16 cellular contexts compared by ENCODE assay signal in genomic region chr1:47323475-47324105, GRCh38. TPM values are rescaled to one million over a fixed set of nuclear protein-coding genes. Genes with fewer than 3 reads are reported as not detected.
DNase-seq lines count a peak whose midpoint lies in the region; ATAC-seq, FAIRE-seq and TF ChIP-seq lines count a peak whose summit lies in the region.
"Had no signal": no experiment of that assay in that cellular context is flagged by ENCODE, and none has a peak within 500 bp of the region (broad histone marks: within the 10 kb centered on the region; RNA-seq: fewer than 3 reads in every experiment).

No MANE protein-coding gene starts in this region.

- H3K9me2 ChIP-seq in OCI-LY1 (ENCODE audit: low read depth, low read length), result no peaks in the 10 kb centered on the region

- H3K36me3 ChIP-seq in OCI-LY1 (ENCODE audit: insufficient read depth, low read length), result no peaks in the 10 kb centered on the region
- no peaks in the 10 kb centered on the region for H3K36me3 ChIP-seq in small intestine (ENCODE audit: control insufficient read depth in 2 of 2, insufficient read depth in 2 of 2, low read length in 2 of 2)
- no peaks in the 10 kb centered on the region for H3K36me3 ChIP-seq in MG63
- H3K36me3 ChIP-seq: suprapubic skin had no signal

- H3F3A ChIP-seq in OCI-LY1 (ENCODE audit: insufficient read depth, low read length), result no peaks in the 10 kb centered on the region

- no peak overlapping the region for H3K4me3 ChIP-seq in OCI-LY1 (ENCODE audit: low read depth, low read length, poor library complexity, severe bottlenecking)
- no peak overlapping the region for H3K4me3 ChIP-seq in small intestine (ENCODE audit: low read depth in 1 of 2, low read length in 2 of 2)
- H3K4me3 ChIP-seq in MG63, result no peak overlapping the region
- H3K4me3 ChIP-seq: suprapubic skin had no signal

- no peak for TF ChIP-seq CTCF in OCI-LY1 (IDR thresholded peaks at IDR 0.05; ENCODE audit: low read length)
- TF ChIP-seq CTCF in endothelial cell (IDR thresholded peaks at IDR 0.05; ENCODE audit: unreplicated experiment), result no peak

- H3K27ac Mint-ChIP-seq in endothelial cell (ENCODE audit: unreplicated experiment), result peak overlapping the region; percentile 61
- H3K27ac Mint-ChIP-seq: CD4-positive, CD25-positive, alpha-beta regulatory T cell had no signal

- no peaks in the 10 kb centered on the region for H3K36me3 Mint-ChIP-seq in endothelial cell (ENCODE audit: low read depth, unreplicated experiment)
- H3K36me3 Mint-ChIP-seq: CD4-positive, CD25-positive, alpha-beta regulatory T cell had no signal

- H3K27me3 Mint-ChIP-seq in endothelial cell (ENCODE audit: unreplicated experiment), result no peaks in the 10 kb centered on the region
- H3K27me3 Mint-ChIP-seq: CD4-positive, CD25-positive, alpha-beta regulatory T cell had no signal

- WGBS in small intestine, 3 donors, result 17 to 29% (median 17%) methylated on average over 1 of the region's 1 CpG

- no peak for ATAC-seq in HG02981 (IDR thresholded peaks at IDR 0.05; ENCODE audit: unreplicated experiment)

- H3K9ac ChIP-seq in OCI-LY1 (ENCODE audit: low read length), result no peak overlapping the region

- no peak overlapping the region for H3K4me3 Mint-ChIP-seq in endothelial cell (ENCODE audit: unreplicated experiment)

- H3K27ac ChIP-seq in OCI-LY1 (ENCODE audit: low read depth, low read length, poor library complexity, severe bottlenecking) (no peak overlapping the region), small intestine (ENCODE audit: low read depth in 1 of 2, low read length in 1 of 2) (peak overlapping the region; percentile 61 to 82)

- H4K20me1 ChIP-seq in OCI-LY1 (ENCODE audit: insufficient read depth, low read length), result no peaks in the 10 kb centered on the region

- no peaks in the 10 kb centered on the region for H3K79me2 ChIP-seq in OCI-LY1 (ENCODE audit: insufficient read depth, low read length)

- H3K27me3 ChIP-seq in OCI-LY1 (ENCODE audit: insufficient read depth, low read length) (no peaks in the 10 kb centered on the region), small intestine (ENCODE audit: control insufficient read depth in 2 of 2, insufficient read depth in 2 of 2, low read length in 2 of 2) (no peaks in the 10 kb centered on the region), MG63 (no peaks in the 10 kb centered on the region)
- H3K27me3 ChIP-seq: suprapubic skin had no signal

- H3K9me3 Mint-ChIP-seq in endothelial cell (ENCODE audit: unreplicated experiment), result no peaks in the 10 kb centered on the region
- H3K9me3 Mint-ChIP-seq: CD4-positive, CD25-positive, alpha-beta regulatory T cell had no signal

- H2AFZ ChIP-seq in OCI-LY1 (ENCODE audit: low read length), result peak overlapping the region; percentile 85; the same call in 1 of the 2 replicates

- no peaks in the 10 kb centered on the region for H3K4me1 ChIP-seq in OCI-LY1 (ENCODE audit: insufficient read depth, low read length, severe bottlenecking)
- H3K4me1 ChIP-seq in small intestine (ENCODE audit: control insufficient read depth in 2 of 2, insufficient read depth in 1 of 2, low read depth in 1 of 2, low read length in 1 of 2), result no peaks in the 10 kb centered on the region
- H3K4me1 ChIP-seq: suprapubic skin had no signal

- no peak overlapping the region for H3K4me2 ChIP-seq in OCI-LY1 (ENCODE audit: low read length)

- peaks cover 4% of the 10 kb centered on the region for H3K4me1 Mint-ChIP-seq in endothelial cell (ENCODE audit: unreplicated experiment)
- H3K4me1 Mint-ChIP-seq: CD4-positive, CD25-positive, alpha-beta regulatory T cell had no signal

- no peaks in the 10 kb centered on the region for H3K9me3 ChIP-seq in OCI-LY1 (ENCODE audit: low read length)
- no peaks in the 10 kb centered on the region for H3K9me3 ChIP-seq in small intestine (ENCODE audit: control insufficient read depth, low read depth)
- H3K9me3 ChIP-seq in MG63, result no peaks in the 10 kb centered on the region
- H3K9me3 ChIP-seq: suprapubic skin had no signal

- FAIRE-seq in small intestine (lab: Jason Lieb, UNC), result peak; percentile 10
- FAIRE-seq: G401.6 had no signal

- DNase-seq in HT-29 (ENCODE audit: low spot score) (peak; percentile 85), endothelial cell (ENCODE audit: low spot score) (no peak), small intestine (peak; percentile 96), MG63 (no peak), NCI-H187 (lab: John Stamatoyannopoulos, UW) (no peak)
- DNase-seq: activated CD4-positive, alpha-beta T cell treated with anti-CD3 and anti-CD28 coated beads, Interleukin-2, amount 50 U/mL, for 4 hours; CD4-positive, CD25-positive, alpha-beta regulatory T cell; islet precursor cell; NCI-H1105; NCI-H446; RPMI8226; T-helper 2 cell had no signal

RNA-seq across cellular contexts. Expression of gene STIL, which starts 9.6 kb away (rescaled TPM):
- total RNA-seq in HT-29 (2014; rRNA removed; shearing (Covaris generic)), result 12.4 and 12.6 TPM in 2 replicates
- 12.1 TPM for total RNA-seq in endothelial cell (ENCODE audit: unreplicated experiment)
- polyA plus RNA-seq in small intestine, result 1 to 10 TPM in 2 of 3 donors, under 1 TPM in 1; 0.54 to 5.5 (median 1.3) TPM
- 9.6 and 14.2 TPM in 2 replicates for total RNA-seq in MG63 (2014; rRNA removed; shearing (Covaris generic); ENCODE audit: low replicate concordance)

RNA-seq across cellular contexts. Expression of gene CMPK1, which starts 10.0 kb away (rescaled TPM):
- 51.4 and 57.7 TPM in 2 replicates for total RNA-seq in HT-29 (2014; rRNA removed; shearing (Covaris generic))
- total RNA-seq in endothelial cell (ENCODE audit: unreplicated experiment), result 53.4 TPM
- 100 to 1,000 TPM; 145 to 257 (median 185) TPM for polyA plus RNA-seq in small intestine
- total RNA-seq in MG63 (2014; rRNA removed; shearing (Covaris generic); ENCODE audit: low replicate concordance), result 148 and 188 TPM in 2 replicates

Comparison
In these comparisons a context has a peak if more than half of its experiments do, and no peak if none do; other contexts are left out.
1. DNase-seq: peak in HT-29 (single experiment) and small intestine (single experiment); none in endothelial cell (single experiment), MG63 (single experiment) and NCI-H187 (0 of 2).